9 cellular contexts compared by ENCODE assay signal in the genomic region with DNA sequence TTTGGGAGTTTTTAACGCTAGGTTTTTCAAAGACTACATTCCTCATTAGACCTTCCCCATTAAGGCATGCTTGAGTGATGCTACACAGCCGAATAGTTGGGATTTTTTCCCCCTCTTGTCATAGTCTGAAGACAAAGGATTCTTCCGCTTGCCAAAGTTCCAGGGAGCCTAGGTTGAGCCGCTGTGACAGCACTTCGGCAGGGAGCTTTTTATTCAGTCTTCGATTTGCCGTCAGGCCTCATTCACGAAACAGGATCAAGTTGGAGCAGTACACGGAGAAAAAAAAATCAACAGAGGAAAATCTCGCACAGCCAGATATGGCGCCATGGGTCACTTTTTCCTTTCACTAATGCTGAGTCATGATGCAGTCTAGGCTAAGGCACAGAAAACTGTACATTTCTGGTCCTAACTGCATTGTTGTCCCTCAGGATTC. TPM values are rescaled to one million over a fixed set of nuclear protein-coding genes. Genes with fewer than 3 reads are reported as not detected.
DNase-seq lines count a peak whose midpoint lies in the region; TF ChIP-seq lines count a peak whose summit lies in the region.
"Had no signal": no experiment of that assay in that cellular context is flagged by ENCODE, and none has a peak within 500 bp of the region (broad histone marks: within the 10 kb centered on the region; RNA-seq: fewer than 3 reads in every experiment).

No MANE protein-coding gene starts in this region.

- H3K27ac Mint-ChIP-seq in chondrocyte (ENCODE audit: unreplicated experiment), result peak overlapping the region; percentile 97
- H3K27ac Mint-ChIP-seq in activated CD4-positive, alpha-beta T cell treated with anti-CD3 and anti-CD28 coated beads, Interleukin-2, amount 10 ng/mL, durations not matched to agents 24 days and 14 days, result no peak overlapping the region
- H3K27ac Mint-ChIP-seq in CD4-positive, alpha-beta memory T cell, result no peak overlapping the region

- H3K4me1 Mint-ChIP-seq in chondrocyte (ENCODE audit: low read depth), result peaks cover 20% of the 10 kb centered on the region
- H3K4me1 Mint-ChIP-seq in activated CD4-positive, alpha-beta T cell treated with anti-CD3 and anti-CD28 coated beads, Interleukin-2, amount 10 ng/mL, durations not matched to agents 24 days and 14 days, result no peaks in the 10 kb centered on the region
- H3K4me1 Mint-ChIP-seq in CD4-positive, alpha-beta memory T cell, result no peaks in the 10 kb centered on the region

- TF ChIP-seq CTCF in chondrocyte (IDR thresholded peaks at IDR 0.05), result no peak

- peaks cover 8% of the 10 kb centered on the region for H3K9me3 Mint-ChIP-seq in chondrocyte (ENCODE audit: low read depth)
- peaks cover 8% of the 10 kb centered on the region for H3K9me3 Mint-ChIP-seq in activated CD4-positive, alpha-beta T cell treated with anti-CD3 and anti-CD28 coated beads, Interleukin-2, amount 10 ng/mL, durations not matched to agents 24 days and 14 days
- peaks cover 0 to 25% (median 13%) of the 10 kb centered on the region in 8 donors for H3K9me3 Mint-ChIP-seq in CD4-positive, alpha-beta memory T cell

- H3K36me3 Mint-ChIP-seq in chondrocyte (ENCODE audit: low read depth), result peaks cover 7% of the 10 kb centered on the region
- no peaks in the 10 kb centered on the region for H3K36me3 Mint-ChIP-seq in activated CD4-positive, alpha-beta T cell treated with anti-CD3 and anti-CD28 coated beads, Interleukin-2, amount 10 ng/mL, durations not matched to agents 24 days and 14 days (ENCODE audit: low read depth)
- no peaks in the 10 kb centered on the region for H3K36me3 Mint-ChIP-seq in CD4-positive, alpha-beta memory T cell

- H3K27me3 ChIP-seq in HUES48 (ENCODE audit: control insufficient read depth, insufficient read depth, low read length), result no peaks in the 10 kb centered on the region
- no peaks in the 10 kb centered on the region for H3K27me3 ChIP-seq in CD4-positive, alpha-beta memory T cell (ENCODE audit: insufficient read depth, low read length)

- H3K9ac ChIP-seq in HUES48 (ENCODE audit: low read depth, low read length), result peak overlapping the region; percentile 66

- H3K27ac ChIP-seq in HUES48 (ENCODE audit: low read depth, low read length) (peak overlapping the region; percentile 89), temporal lobe (ENCODE audit: low read depth, low read length) (peak overlapping the region; percentile 69)
- no peak overlapping the region for H3K27ac ChIP-seq in CD4-positive, alpha-beta memory T cell (ENCODE audit: low read depth, low read length)

- peaks cover 21% of the 10 kb centered on the region for H3K9me3 ChIP-seq in HUES48 (ENCODE audit: control insufficient read depth, insufficient read depth, low read length)
- H3K9me3 ChIP-seq in CD4-positive, alpha-beta memory T cell (ENCODE audit: control insufficient read depth in 1 of 2, low read length in 2 of 2), result peaks cover 0 to 6% of the 10 kb centered on the region in 2 donors

- H3K4me3 Mint-ChIP-seq in chondrocyte (ENCODE audit: unreplicated experiment), result peak overlapping the region; percentile 53
- H3K4me3 Mint-ChIP-seq in activated CD4-positive, alpha-beta T cell treated with anti-CD3 and anti-CD28 coated beads, Interleukin-2, amount 10 ng/mL, durations not matched to agents 24 days and 14 days, result no peak overlapping the region
- no peak overlapping the region for H3K4me3 Mint-ChIP-seq in CD4-positive, alpha-beta memory T cell

- H3K36me3 ChIP-seq in HUES48 (ENCODE audit: control insufficient read depth, insufficient read depth, low read length), result no peaks in the 10 kb centered on the region
- H3K36me3 ChIP-seq in CD4-positive, alpha-beta memory T cell (ENCODE audit: insufficient read depth, low read length), result no peaks in the 10 kb centered on the region

- no peaks in the 10 kb centered on the region for H3K27me3 Mint-ChIP-seq in chondrocyte (ENCODE audit: low read depth)
- H3K27me3 Mint-ChIP-seq in activated CD4-positive, alpha-beta T cell treated with anti-CD3 and anti-CD28 coated beads, Interleukin-2, amount 10 ng/mL, durations not matched to agents 24 days and 14 days, result no peaks in the 10 kb centered on the region
- peaks cover 9 to 14% of the 10 kb centered on the region in 2 donors for H3K27me3 Mint-ChIP-seq in CD4-positive, alpha-beta memory T cell

- CTCF ChIA-PET in CD4-positive, alpha-beta memory T cell (lab: Charles Lee; ENCODE audit: partially characterized antibody), result no interaction called here

- peaks cover 26% of the 10 kb centered on the region for H3K4me1 ChIP-seq in HUES48 (ENCODE audit: control insufficient read depth, insufficient read depth, low read length)
- no peaks in the 10 kb centered on the region for H3K4me1 ChIP-seq in CD4-positive, alpha-beta memory T cell (ENCODE audit: insufficient read depth, low read length)

- no peak for DNase-seq in chondrocyte (ENCODE audit: low spot score)
- peak; percentile 75 for DNase-seq in iris pigment epithelial cell (ENCODE audit: low read depth)
- DNase-seq in activated CD4-positive, alpha-beta T cell treated with anti-CD3 and anti-CD28 coated beads, Interleukin-2, amount 10 ng/mL, durations not matched to agents 24 days and 14 days, result no peak
- DNase-seq in CD4-positive, alpha-beta memory T cell, result no peak
- no peak for DNase-seq in stimulated activated CD4-positive, alpha-beta T cell treated with anti-CD3 and anti-CD28 coated beads, Interleukin-4, amount 100 ng/mL, for 1 hour
- DNase-seq in NCI-H524 (lab: John Stamatoyannopoulos, UW), result no peak
- DNase-seq: HCEC 1CT had no signal

- POLR2A ChIA-PET in CD4-positive, alpha-beta memory T cell (lab: Charles Lee; ENCODE audit: partially characterized antibody), result no interaction called here

- peak overlapping the region; percentile 8; the same call in 1 of the 2 replicates for H3K4me3 ChIP-seq in HUES48 (ENCODE audit: low read depth, low read length)
- H3K4me3 ChIP-seq in CD4-positive, alpha-beta memory T cell (ENCODE audit: low read length in 2 of 2), result no peak overlapping the region

- intact Hi-C loops in activated CD4-positive, alpha-beta T cell treated with anti-CD3 and anti-CD28 coated beads, Interleukin-2, amount 10 ng/mL, durations not matched to agents 24 days and 14 days (cut with micrococcal nuclease), result no loop called here
- intact Hi-C loops in CD4-positive, alpha-beta memory T cell (cut with micrococcal nuclease), result no loop called here

RNA-seq across cellular contexts. Expression of gene SHROOM3, which starts 24.3 kb away (rescaled TPM):
- total RNA-seq in chondrocyte (29.2 to 43.4 TPM (median 42.7 TPM) in 3 replicates), temporal lobe (11.8 TPM)
- total RNA-seq in activated CD4-positive, alpha-beta T cell treated with anti-CD3 and anti-CD28 coated beads, Interleukin-2, amount 10 ng/mL, durations not matched to agents 24 days and 14 days, result 0.02 and 0.05 TPM in 2 replicates
- total RNA-seq in CD4-positive, alpha-beta memory T cell, result not detected
- polyA plus RNA-seq in CD4-positive, alpha-beta memory T cell, result not detected

RNA-seq across cellular contexts. Expression of gene CCDC158, which starts 38.4 kb away (rescaled TPM):
- total RNA-seq in chondrocyte (not detected in 3 replicates), temporal lobe (3.9 TPM)
- not detected in 2 replicates for total RNA-seq in activated CD4-positive, alpha-beta T cell treated with anti-CD3 and anti-CD28 coated beads, Interleukin-2, amount 10 ng/mL, durations not matched to agents 24 days and 14 days
- total RNA-seq in CD4-positive, alpha-beta memory T cell, result not detected
- not detected for polyA plus RNA-seq in CD4-positive, alpha-beta memory T cell

Comparison
In these comparisons a context has a peak if more than half of its experiments do, and no peak if none do; other contexts are left out.
1. RNA of gene SHROOM3, which starts 24.3 kb away (total RNA-seq): 29.2 to 43.4 TPM in chondrocyte and 11.8 TPM in temporal lobe (single experiment); 0.02 to 0.05 TPM in activated CD4-positive, alpha-beta T cell treated with anti-CD3 and anti-CD28 coated beads, Interleukin-2, amount 10 ng/mL, durations not matched to agents 24 days and 14 days and not detected in CD4-positive, alpha-beta memory T cell; every median in the first group is over 10 times any median in the second.